2 cellular contexts compared by ENCODE assay signal in genomic region chr6:20936949-20937348, GRCh38.
TF ChIP-seq lines count a peak whose summit lies in the region.

No MANE protein-coding gene starts in this region.

TF ChIP-seq in HepG2, 621 proteins besides CTCF, POLR2A, EP300 and RAD21 (continued from another document):
- TF ChIP-seq UBTF (CRISPR knock-in tag; IDR thresholded peaks at IDR 0.05) (no peak), STAG1 (CRISPR knock-in tag; IDR thresholded peaks at IDR 0.05) (peak; percentile 56), MATR3 (CRISPR knock-in tag; IDR thresholded peaks at IDR 0.05) (no peak), NR2F6 (IDR thresholded peaks at IDR 0.05) (peak; percentile 25; the same call in 1 of the 2 replicates), NR2F6 (CRISPR knock-in tag; IDR thresholded peaks at IDR 0.05) (peak; percentile 37; the same call in 1 of the 2 replicates)

TF ChIP-seq in WTC11, 78 proteins besides CTCF, POLR2A, EP300 and RAD21 (continued from another document):
- TF ChIP-seq CDX4 (CRISPR knock-in tag; IDR thresholded peaks at IDR 0.05; ENCODE audit: borderline replicate concordance) (no peak), PRDM15 (CRISPR knock-in tag; IDR thresholded peaks at IDR 0.05) (no peak), NR3C1 (CRISPR knock-in tag; conservative IDR thresholded peaks at IDR 0.05; ENCODE audit: low read depth) (no peak), ZNF671 (CRISPR knock-in tag; IDR thresholded peaks at IDR 0.05) (no peak)
